2 cellular contexts compared by ENCODE assay signal in genomic region chr14:64115401-64115800, GRCh38.
TF ChIP-seq lines count a peak whose summit lies in the region.

No MANE protein-coding gene starts in this region.

TF ChIP-seq in liver, 16 proteins besides CTCF, POLR2A, EP300 and RAD21:
- TF ChIP-seq ATF3 (IDR thresholded peaks at IDR 0.05) (no peak), ZBTB33 (IDR thresholded peaks at IDR 0.05) (no peak), MAX (IDR thresholded peaks at IDR 0.05) (no peak), GABPA (IDR thresholded peaks at IDR 0.05 in 1 of 2, conservative IDR thresholded peaks at IDR 0.05 in 1 of 2) (no peak)

TF ChIP-seq in HepG2, 621 proteins besides CTCF, POLR2A, EP300 and RAD21:
- no peak for TF ChIP-seq POLR2AphosphoS5 (IDR thresholded peaks at IDR 0.05; ENCODE audit: low read depth, low read length)
- TF ChIP-seq RFX3 (CRISPR knock-in tag; IDR thresholded peaks at IDR 0.05): no peak
- no peak for TF ChIP-seq BHLHE40 (IDR thresholded peaks at IDR 0.05; ENCODE audit: low read length)
- TF ChIP-seq PLSCR1 (CRISPR knock-in tag; IDR thresholded peaks at IDR 0.05; ENCODE audit: borderline replicate concordance): no peak
- TF ChIP-seq GMEB1 (CRISPR knock-in tag; IDR thresholded peaks at IDR 0.05; ENCODE audit: borderline replicate concordance): no peak
TF ChIP-seq in HepG2: peak in this region for 0.
